28 cellular contexts compared by ENCODE assay signal in the genomic region with DNA sequence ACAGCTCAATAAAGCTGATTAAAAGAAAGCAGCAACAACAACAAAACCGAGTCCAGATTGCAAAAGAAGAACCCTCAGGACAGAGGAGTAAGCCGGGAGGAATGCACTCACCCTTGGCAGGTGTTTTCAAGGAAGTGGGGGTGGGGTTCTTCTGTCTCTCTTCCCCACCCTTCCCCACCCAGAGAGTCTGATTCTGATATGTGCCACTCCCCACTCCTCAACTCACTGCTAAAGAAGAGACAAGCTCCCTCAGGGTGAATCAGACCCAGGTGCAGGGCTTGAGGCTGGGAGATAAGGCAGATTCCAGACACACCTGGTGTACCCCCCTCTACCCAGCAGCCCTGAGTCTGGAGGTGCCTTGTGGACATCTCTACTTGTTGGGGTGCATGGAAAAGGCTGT. TPM values are rescaled to one million over a fixed set of nuclear protein-coding genes. Genes with fewer than 3 reads are reported as not detected.
A peak's percentile ranks its signal among the peaks of the same experiment; 100 is the strongest.
DNase-seq lines count a peak whose midpoint lies in the region; FAIRE-seq and TF ChIP-seq lines count a peak whose summit lies in the region.
"Had no signal": no experiment of that assay in that cellular context is flagged by ENCODE, and none has a peak within 500 bp of the region (broad histone marks: within the 10 kb centered on the region; RNA-seq: fewer than 3 reads in every experiment).

No MANE protein-coding gene starts in this region.

- H3K4me2 ChIP-seq in mammary epithelial cell (ENCODE audit: insufficient read depth, low read depth, low read length), result peak overlapping the region; percentile 51
- H3K4me2 ChIP-seq: BLaER1 had no signal

- H3K36me3 ChIP-seq in mammary epithelial cell (ENCODE audit: insufficient read depth, low read length), result no peaks in the 10 kb centered on the region
- H3K36me3 ChIP-seq: BLaER1, sigmoid colon, thyroid gland had no signal

- BruUV-seq in mammary epithelial cell (replicated peaks; lab: Mats Ljungman, UMichigan), result no TSS peak

- FAIRE-seq in D721Med (lab: Jason Lieb, UNC), result no peak
- FAIRE-seq: endothelial cell of umbilical vein, GM12891, TTC549 had no signal

- peak overlapping the region; percentile 22 for H3K27ac ChIP-seq in mammary epithelial cell (ENCODE audit: insufficient read depth, low read depth, low read length)
- H3K27ac ChIP-seq: BLaER1, psoas muscle, sigmoid colon, thyroid gland had no signal

- dilution Hi-C loops in mammary epithelial cell (cut with HindIII; ENCODE audit: low sequenced_read_pairs), result no loop called here

- H3K79me2 ChIP-seq in mammary epithelial cell (ENCODE audit: insufficient read depth, low read length), result no peaks in the 10 kb centered on the region

- DNase-seq in LoVo (ENCODE audit: low spot score) (peak; percentile 79), mammary epithelial cell (peak; percentile 83), kidney tubule cell (ENCODE audit: low spot score) (peak; percentile 10), type B pancreatic cell (ENCODE audit: extremely low spot score, unreplicated experiment) (no peak), D721Med (ENCODE audit: insufficient read length, low spot score) (no peak), NCI-H524 (lab: John Stamatoyannopoulos, UW) (no peak)
- DNase-seq in activated CD8-positive, alpha-beta memory T cell treated with anti-CD3 and anti-CD28 coated beads for 24 hours, result no peak
- DNase-seq: activated CD4-positive, alpha-beta T cell treated with anti-CD3 and anti-CD28 coated beads, Interleukin-2, amount 50 U/mL, for 1 hour; activated CD4-positive, CD25-positive, alpha-beta regulatory T cell; activated CD8-positive, alpha-beta memory T cell treated with anti-CD3 and anti-CD28 coated beads, Interleukin-2, amount 50 U/mL, for 4 hours; activated naive CD4-positive, alpha-beta T cell treated with Interleukin-2 at 50 U/mL for 16 hours; DMS153; H7; natural killer cell; NCI-H510A treated with DMSO at 0.1 percent for 48 hours; nucleus accumbens; psoas muscle; Right ventricle myocardium superior; sigmoid colon; stimulated activated CD4-positive, alpha-beta T cell treated with anti-CD3 and anti-CD28 coated beads, Interleukin-4, amount 100 ng/mL, for 1 hour; T-helper 17 cell had no signal

- peaks cover 15% of the 10 kb centered on the region for H3K4me1 ChIP-seq in mammary epithelial cell (ENCODE audit: insufficient read depth, low read length)
- H3K4me1 ChIP-seq: BLaER1, psoas muscle, sigmoid colon, thyroid gland had no signal

- 0% methylated on average over 2 of the region's 2 CpGs for WGBS in mammary epithelial cell (ENCODE audit: low coverage, missing lambda C conversion rate)

- H3K4me1 Mint-ChIP-seq in type B pancreatic cell (ENCODE audit: unreplicated experiment), result peaks cover 7% of the 10 kb centered on the region
- H3K4me1 Mint-ChIP-seq: brain, natural killer cell had no signal

- H3K4me3 ChIP-seq in mammary epithelial cell (replicated peaks in 1 of 3; ENCODE audit: insufficient read depth in 1 of 3, low read depth in 2 of 3, low read length in 3 of 3), result no peak overlapping the region
- H3K4me3 ChIP-seq: BLaER1, psoas muscle, sigmoid colon, thyroid gland had no signal

- no peaks in the 10 kb centered on the region for H4K20me1 ChIP-seq in mammary epithelial cell (ENCODE audit: insufficient read depth, low read length)
- H4K20me1 ChIP-seq: BLaER1 had no signal

- H3K4me3 Mint-ChIP-seq in type B pancreatic cell, result peak overlapping the region; percentile 4
- H3K4me3 Mint-ChIP-seq: activated T-helper 1 cell treated with anti-CD3 and anti-CD28 coated beads, Interleukin-12 subunit alpha, Interleukin-12 subunit beta, Interleukin-2, Interleukin-4 antibody, amounts not matched to agents 30 ng/mL and 10 ng/mL and 1 ng/mL, durations not matched to agents 14 hours and 24 hours and 36 hours; brain; natural killer cell; T-helper 17 cell had no signal

- peak overlapping the region; percentile 94 for H3K27ac Mint-ChIP-seq in type B pancreatic cell
- H3K27ac Mint-ChIP-seq: activated T-helper 1 cell treated with anti-CD3 and anti-CD28 coated beads, Interleukin-12 subunit alpha, Interleukin-12 subunit beta, Interleukin-2, Interleukin-4 antibody, amounts not matched to agents 30 ng/mL and 10 ng/mL and 1 ng/mL, durations not matched to agents 14 hours and 24 hours and 36 hours; brain; natural killer cell; T-helper 17 cell had no signal

- intact Hi-C loops in mammary epithelial cell (cut with micrococcal nuclease), result loop anchor here (2.0 kb wide), 1 partner anchor 39 kb away; a partner anchor contains a TSS

- no peaks in the 10 kb centered on the region for H3K36me3 Mint-ChIP-seq in type B pancreatic cell
- H3K36me3 Mint-ChIP-seq: brain, natural killer cell had no signal

- peak overlapping the region; percentile 17 for H2AFZ ChIP-seq in mammary epithelial cell (ENCODE audit: low read depth, low read length)

- H3K27me3 Mint-ChIP-seq in type B pancreatic cell, result peaks cover 13% of the 10 kb centered on the region
- H3K27me3 Mint-ChIP-seq: brain had no signal

- no peaks in the 10 kb centered on the region for H3K9me3 ChIP-seq in mammary epithelial cell (replicated peaks; ENCODE audit: insufficient read depth, low read length)
- H3K9me3 ChIP-seq: BLaER1, psoas muscle, sigmoid colon, thyroid gland had no signal

- CTCF ChIA-PET in mammary epithelial cell (lab: Charles Lee; ENCODE audit: low non-redundant PET), result interaction anchor here (0.6 to 0.7 kb wide), 3 partner anchors 32 to 193 kb away, joined by 3 to 26 read pairs (median 13); no protein-coding TSS in a partner anchor

- H3K27me3 ChIP-seq in mammary epithelial cell (ENCODE audit: insufficient read depth, low read length), result no peaks in the 10 kb centered on the region
- H3K27me3 ChIP-seq: BLaER1, thyroid gland had no signal

- H3K9me3 Mint-ChIP-seq in type B pancreatic cell, result no peaks in the 10 kb centered on the region
- H3K9me3 Mint-ChIP-seq: activated T-helper 1 cell treated with anti-CD3 and anti-CD28 coated beads, Interleukin-12 subunit alpha, Interleukin-12 subunit beta, Interleukin-2, Interleukin-4 antibody, amounts not matched to agents 30 ng/mL and 10 ng/mL and 1 ng/mL, durations not matched to agents 14 hours and 24 hours and 36 hours; natural killer cell had no signal

- TF ChIP-seq CTCF in mammary epithelial cell (conservative IDR thresholded peaks at IDR 0.05 in 1 of 2, IDR thresholded peaks at IDR 0.05 in 1 of 2; ENCODE audit: extremely low read depth in 1 of 2, insufficient read depth in 1 of 2, low read depth in 1 of 2, low read length in 2 of 2) (no peak), type B pancreatic cell (conservative IDR thresholded peaks at IDR 0.05) (no peak), D721Med (IDR thresholded peaks at IDR 0.05; ENCODE audit: insufficient read depth, missing control alignments) (no peak)

- no peak overlapping the region for H3K9ac ChIP-seq in mammary epithelial cell (ENCODE audit: insufficient read depth, low read length)
- H3K9ac ChIP-seq: BLaER1 had no signal

- in situ Hi-C loops in mammary epithelial cell (cut with MboI; ENCODE audit: low sequenced_read_pairs in 2 of 2), result no loop called here

RNA-seq across cellular contexts. Expression of a gene that starts 38.4 kb away (rescaled TPM):
- total RNA-seq in mammary epithelial cell, result 10 to 100 TPM; 10.0 to 34.1 TPM
- polyA plus RNA-seq in mammary epithelial cell, result 9.8 TPM
- polyA minus RNA-seq in mammary epithelial cell, result 4.9 TPM
- 62.4 TPM in 2 replicates for total RNA-seq in type B pancreatic cell (ENCODE audit: low replicate concordance)

Comparison
In these comparisons a context has a peak if more than half of its experiments do, and no peak if none do; other contexts are left out.
1. DNase-seq: peak in LoVo (single experiment), mammary epithelial cell (single experiment) and kidney tubule cell (single experiment); none in type B pancreatic cell (single experiment), D721Med (single experiment), NCI-H524 (0 of 2) and activated CD8-positive, alpha-beta memory T cell treated with anti-CD3 and anti-CD28 coated beads for 24 hours (single experiment).